8 cellular contexts compared by ENCODE assay signal in the genomic region with DNA sequence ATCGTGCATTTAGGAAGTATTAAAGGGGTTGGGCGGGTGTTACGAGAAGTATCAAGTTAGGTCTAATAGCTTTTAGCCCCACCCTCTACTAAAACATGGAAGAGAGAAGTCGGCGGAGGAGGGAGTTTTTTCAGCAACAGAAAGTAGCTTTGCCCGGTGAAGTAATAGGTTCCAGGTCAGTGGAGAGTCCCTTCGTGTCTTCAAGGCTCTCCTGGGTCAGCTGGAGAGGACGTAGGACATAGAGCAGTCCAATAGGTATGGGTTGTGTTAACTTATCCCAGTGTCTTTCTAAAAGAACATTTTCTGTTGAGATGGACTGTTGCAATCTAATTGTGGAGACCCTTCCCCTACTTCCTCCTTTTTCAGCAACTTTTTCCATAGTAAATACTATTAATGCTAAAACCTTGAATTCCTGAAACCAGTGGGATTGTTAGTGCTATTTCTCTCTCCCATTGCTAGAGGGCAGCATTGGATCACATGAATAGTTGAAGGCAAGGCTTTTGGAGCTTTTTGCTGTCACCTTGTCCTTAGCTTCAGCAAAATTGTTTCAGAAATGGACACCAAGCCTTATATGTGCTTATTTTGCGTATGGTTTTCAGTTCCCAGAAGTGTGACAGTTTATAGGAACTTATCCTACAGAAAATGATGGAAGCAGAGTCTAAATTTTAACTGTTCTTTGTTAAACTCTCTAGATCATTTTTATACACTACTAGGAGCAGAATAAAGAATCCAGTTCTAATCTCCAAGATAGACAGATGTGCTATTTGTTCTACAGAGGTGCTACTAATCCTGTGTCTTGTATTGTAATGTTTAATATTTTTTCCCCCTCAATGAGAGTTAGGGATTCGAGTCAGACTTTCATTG. TPM values are rescaled to one million over a fixed set of nuclear protein-coding genes. Genes with fewer than 3 reads are reported as not detected.
DNase-seq lines count a peak whose midpoint lies in the region; ATAC-seq, FAIRE-seq and TF ChIP-seq lines count a peak whose summit lies in the region.

No MANE protein-coding gene starts in this region.

- H3K79me2 ChIP-seq in keratinocyte (ENCODE audit: control insufficient read depth, insufficient read depth, low read length), result no peaks in the 10 kb centered on the region

- peak; percentile 85 for FAIRE-seq in A204.1 (lab: Jason Lieb, UNC)
- peak; percentile 90 for FAIRE-seq in keratinocyte (lab: Jason Lieb, UNC)

- peak; percentile 43 for ATAC-seq in upper lobe of right lung
- no peak for ATAC-seq in activated naive CD4-positive, alpha-beta T cell treated with anti-CD3 and anti-CD28 coated beads, Interleukin-2, amount 50 U/mL, for 72 hours

- H3K9ac ChIP-seq in keratinocyte (ENCODE audit: control insufficient read depth, extremely low read depth, insufficient read depth, low read length), result no peak overlapping the region

- DNase-seq in GM06990 (ENCODE audit: extremely low read depth, insufficient read length) (no peak), NCI-H2029 treated with DMSO at 0.1 percent for 48 hours (lab: John Stamatoyannopoulos, UW) (peak; percentile 26), amniotic epithelial cell (ENCODE audit: low read depth) (peak; percentile 38), keratinocyte (ENCODE audit: low read depth, low spot score) (no peak), upper lobe of right lung (no peak), GM19238 (ENCODE audit: insufficient read length, low spot score) (no peak)
- no peak for DNase-seq in activated naive CD4-positive, alpha-beta T cell treated with anti-CD3 and anti-CD28 coated beads, Interleukin-2, amount 50 U/mL, for 72 hours (ENCODE audit: low spot score in 2 of 2)

- no peak overlapping the region for H3K4me2 ChIP-seq in keratinocyte (ENCODE audit: control insufficient read depth, extremely low read depth, insufficient read depth, low read depth, low read length)

- intact Hi-C loops in upper lobe of right lung (cut with DNase I), result no loop called here

- H3K9me3 Mint-ChIP-seq in activated naive CD4-positive, alpha-beta T cell treated with anti-CD3 and anti-CD28 coated beads, Interleukin-2, amount 50 U/mL, for 72 hours, result no peaks in the 10 kb centered on the region

- H3K27ac Mint-ChIP-seq in activated naive CD4-positive, alpha-beta T cell treated with anti-CD3 and anti-CD28 coated beads, Interleukin-2, amount 50 U/mL, for 72 hours, result peak overlapping the region in 1 of 2 donors; percentile 69

- peaks cover 0 to 9% of the 10 kb centered on the region in 2 donors for H3K36me3 Mint-ChIP-seq in activated naive CD4-positive, alpha-beta T cell treated with anti-CD3 and anti-CD28 coated beads, Interleukin-2, amount 50 U/mL, for 72 hours

- H2AFZ ChIP-seq in keratinocyte (ENCODE audit: control insufficient read depth, low read length), result no peak overlapping the region

- H3K27ac ChIP-seq in keratinocyte (ENCODE audit: control insufficient read depth, insufficient read depth, low read length) (no peak overlapping the region), upper lobe of right lung (no peak overlapping the region)

- H4K20me1 ChIP-seq in keratinocyte (ENCODE audit: control insufficient read depth, extremely low read depth, insufficient read depth, low read length), result no peaks in the 10 kb centered on the region

- H3K4me1 ChIP-seq in keratinocyte (ENCODE audit: control insufficient read depth, extremely low read depth, insufficient read depth, low read length) (no peaks in the 10 kb centered on the region), upper lobe of right lung (no peaks in the 10 kb centered on the region)

- no peaks in the 10 kb centered on the region for H3K9me3 ChIP-seq in keratinocyte (ENCODE audit: control insufficient read depth, low read depth, low read length)
- H3K9me3 ChIP-seq in upper lobe of right lung, result no peaks in the 10 kb centered on the region

- H3K36me3 ChIP-seq in GM06990 (ENCODE audit: control insufficient read depth, insufficient read depth, low read length) (0 out of 2 replicates have a peak, but pooled peaks cover 1% of the 10 kb centered on the region), keratinocyte (ENCODE audit: control insufficient read depth in 2 of 2, extremely low read depth in 1 of 2, insufficient read depth in 2 of 2, low read length in 2 of 2) (peaks cover 3% of the 10 kb centered on the region in 2 experiments), upper lobe of right lung (peaks cover 17% of the 10 kb centered on the region)

- dilution Hi-C loops in keratinocyte (cut with MboI; ENCODE audit: extremely low pct_ligation_motif_present, low sequenced_read_pairs), result no loop called here

- TF ChIP-seq CTCF in GM06990 (IDR thresholded peaks at IDR 0.05; ENCODE audit: insufficient read depth, low read length, poor library complexity, severe bottlenecking) (peak; percentile 64), keratinocyte (optimal IDR thresholded peaks at IDR 0.05 in 1 of 3, IDR thresholded peaks at IDR 0.05 in 1 of 3, conservative IDR thresholded peaks at IDR 0.05 in 1 of 3; ENCODE audit: extremely low read depth in 1 of 3, insufficient read depth in 2 of 3, low read length in 3 of 3) (peak; percentile 47 to 63 (median 62)), upper lobe of right lung (IDR thresholded peaks at IDR 0.05) (peak; percentile 59)

- H3K27me3 ChIP-seq in GM06990 (replicated peaks; ENCODE audit: control insufficient read depth, insufficient read depth, low read length), result no peaks in the 10 kb centered on the region
- H3K27me3 ChIP-seq in keratinocyte (ENCODE audit: control insufficient read depth, extremely low read depth, insufficient read depth, low read length), result no peaks in the 10 kb centered on the region
- no peaks in the 10 kb centered on the region for H3K27me3 ChIP-seq in upper lobe of right lung

- H3K4me3 ChIP-seq in GM06990 (replicated peaks; ENCODE audit: low read depth, low read length) (no peak overlapping the region), keratinocyte (ENCODE audit: control insufficient read depth in 2 of 3, extremely low read depth in 1 of 3, insufficient read depth in 2 of 3, low read depth in 1 of 3, low read length in 3 of 3) (no peak overlapping the region), upper lobe of right lung (no peak overlapping the region)

- H3K9me1 ChIP-seq in keratinocyte (ENCODE audit: control insufficient read depth, extremely low read depth, insufficient read depth, low read length), result no peaks in the 10 kb centered on the region

RNA-seq across cellular contexts. Expression of a gene that starts 38.4 kb away (rescaled TPM):
- 21.1 to 42.7 TPM (median 27.5 TPM) in 3 replicates for polyA plus RNA-seq in keratinocyte
- polyA plus RNA-seq in keratinocyte (2011; ENCODE audit: low read depth), result 19.0 TPM
- polyA plus RNA-seq in keratinocyte (2011; cell fraction: cytosol; rRNA removed), result 20.2 and 33.3 TPM in 2 replicates
- polyA plus RNA-seq in keratinocyte (2011; cell fraction: nucleus; rRNA removed), result 22.9 and 33.2 TPM in 2 replicates
- polyA plus RNA-seq in keratinocyte (2012; ENCODE audit: low replicate concordance), result 35.8 and 36.7 TPM in 2 replicates
- polyA minus RNA-seq in keratinocyte, result 1.5 to 16.2 TPM (median 7.1 TPM) in 3 replicates
- polyA minus RNA-seq in keratinocyte (2011; cell fraction: cytosol; rRNA and poly(A)+ RNA removed), result 10.6 TPM
- 5.8 and 12.0 TPM in 2 replicates for polyA minus RNA-seq in keratinocyte (2011; cell fraction: nucleus; rRNA and poly(A)+ RNA removed)
- 30.0 TPM for total RNA-seq in upper lobe of right lung
- 10 to 100 TPM; 44.1 to 56.3 TPM for total RNA-seq in activated naive CD4-positive, alpha-beta T cell treated with anti-CD3 and anti-CD28 coated beads, Interleukin-2, amount 50 U/mL, for 72 hours

RNA-seq across cellular contexts. Expression of a gene that starts 38.9 kb away (rescaled TPM):
- 2.5 to 7.0 TPM (median 4.5 TPM) in 3 replicates for polyA plus RNA-seq in keratinocyte
- 7.7 TPM for polyA plus RNA-seq in keratinocyte (2011; ENCODE audit: low read depth)
- 1.8 and 4.2 TPM in 2 replicates for polyA plus RNA-seq in keratinocyte (2011; cell fraction: cytosol; rRNA removed)
- 8.9 and 11.9 TPM in 2 replicates for polyA plus RNA-seq in keratinocyte (2011; cell fraction: nucleus; rRNA removed)
- 3.0 and 5.8 TPM in 2 replicates for polyA plus RNA-seq in keratinocyte (2012; ENCODE audit: low replicate concordance)
- 1.8 to 12.0 TPM (median 3.8 TPM) in 3 replicates for polyA minus RNA-seq in keratinocyte
- polyA minus RNA-seq in keratinocyte (2011; cell fraction: cytosol; rRNA and poly(A)+ RNA removed), result 3.1 TPM
- polyA minus RNA-seq in keratinocyte (2011; cell fraction: nucleus; rRNA and poly(A)+ RNA removed), result 7.6 and 17.5 TPM in 2 replicates
- total RNA-seq in upper lobe of right lung, result 14.2 TPM
- total RNA-seq in activated naive CD4-positive, alpha-beta T cell treated with anti-CD3 and anti-CD28 coated beads, Interleukin-2, amount 50 U/mL, for 72 hours, result 10 to 100 TPM; 11.3 to 16.5 TPM

Comparison
In these comparisons a context has a peak if more than half of its experiments do, and no peak if none do; other contexts are left out.
1. DNase-seq: peak in NCI-H2029 treated with DMSO at 0.1 percent for 48 hours (single experiment) and amniotic epithelial cell (single experiment); none in GM06990 (single experiment), keratinocyte (single experiment), upper lobe of right lung (single experiment), GM19238 (single experiment) and activated naive CD4-positive, alpha-beta T cell treated with anti-CD3 and anti-CD28 coated beads, Interleukin-2, amount 50 U/mL, for 72 hours (0 of 2).
2. Peak in every context shown above with its lines, with median percentiles within 50 percentile points of each other: CTCF ChIP-seq.